Comparison of ENCODE assay signal across 1 cellular context in the genomic region with DNA sequence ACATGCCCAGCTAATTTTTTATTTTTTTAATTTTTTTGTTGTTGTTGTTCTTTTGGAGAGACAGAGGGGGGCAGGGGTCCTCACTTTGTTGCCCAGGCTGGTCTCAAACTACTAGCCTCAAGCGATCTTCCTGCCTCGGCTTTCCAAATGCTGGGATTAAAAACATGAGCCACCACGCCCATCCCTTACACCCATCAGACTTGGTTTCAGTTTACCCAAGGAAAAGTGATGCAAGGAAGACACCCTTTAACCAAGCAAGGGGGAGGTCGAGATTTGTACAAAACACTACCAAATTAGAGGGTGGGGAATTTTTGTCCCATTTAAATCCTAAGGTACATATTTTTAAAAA.
TF ChIP-seq lines count a peak whose summit lies in the region.

No MANE protein-coding gene starts in this region.

TF ChIP-seq in HCT116, 20 proteins besides CTCF, POLR2A, EP300 and RAD21 (continued from another document):
- TF ChIP-seq, protein P1, sequence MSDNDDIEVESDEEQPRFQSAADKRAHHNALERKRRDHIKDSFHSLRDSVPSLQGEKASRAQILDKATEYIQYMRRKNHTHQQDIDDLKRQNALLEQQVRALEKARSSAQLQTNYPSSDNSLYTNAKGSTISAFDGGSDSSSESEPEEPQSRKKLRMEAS (IDR thresholded peaks at IDR 0.05), result peak; percentile 58
- TF ChIP-seq SRF (IDR thresholded peaks at IDR 0.05; ENCODE audit: low read depth) (no peak), ELF1 (IDR thresholded peaks at IDR 0.05; ENCODE audit: borderline replicate concordance, low read depth) (no peak), POLR2AphosphoS5 (IDR thresholded peaks at IDR 0.05; ENCODE audit: low read depth, low read length) (no peak), CBX3 (IDR thresholded peaks at IDR 0.05; ENCODE audit: low read depth) (no peak), ZFX (IDR thresholded peaks at IDR 0.05) (no peak), FOSL1 (IDR thresholded peaks at IDR 0.05; ENCODE audit: low read depth) (no peak), JUND (IDR thresholded peaks at IDR 0.05) (peak; percentile 38; the same call in 1 of the 2 replicates)
- TF ChIP-seq, protein P2, sequence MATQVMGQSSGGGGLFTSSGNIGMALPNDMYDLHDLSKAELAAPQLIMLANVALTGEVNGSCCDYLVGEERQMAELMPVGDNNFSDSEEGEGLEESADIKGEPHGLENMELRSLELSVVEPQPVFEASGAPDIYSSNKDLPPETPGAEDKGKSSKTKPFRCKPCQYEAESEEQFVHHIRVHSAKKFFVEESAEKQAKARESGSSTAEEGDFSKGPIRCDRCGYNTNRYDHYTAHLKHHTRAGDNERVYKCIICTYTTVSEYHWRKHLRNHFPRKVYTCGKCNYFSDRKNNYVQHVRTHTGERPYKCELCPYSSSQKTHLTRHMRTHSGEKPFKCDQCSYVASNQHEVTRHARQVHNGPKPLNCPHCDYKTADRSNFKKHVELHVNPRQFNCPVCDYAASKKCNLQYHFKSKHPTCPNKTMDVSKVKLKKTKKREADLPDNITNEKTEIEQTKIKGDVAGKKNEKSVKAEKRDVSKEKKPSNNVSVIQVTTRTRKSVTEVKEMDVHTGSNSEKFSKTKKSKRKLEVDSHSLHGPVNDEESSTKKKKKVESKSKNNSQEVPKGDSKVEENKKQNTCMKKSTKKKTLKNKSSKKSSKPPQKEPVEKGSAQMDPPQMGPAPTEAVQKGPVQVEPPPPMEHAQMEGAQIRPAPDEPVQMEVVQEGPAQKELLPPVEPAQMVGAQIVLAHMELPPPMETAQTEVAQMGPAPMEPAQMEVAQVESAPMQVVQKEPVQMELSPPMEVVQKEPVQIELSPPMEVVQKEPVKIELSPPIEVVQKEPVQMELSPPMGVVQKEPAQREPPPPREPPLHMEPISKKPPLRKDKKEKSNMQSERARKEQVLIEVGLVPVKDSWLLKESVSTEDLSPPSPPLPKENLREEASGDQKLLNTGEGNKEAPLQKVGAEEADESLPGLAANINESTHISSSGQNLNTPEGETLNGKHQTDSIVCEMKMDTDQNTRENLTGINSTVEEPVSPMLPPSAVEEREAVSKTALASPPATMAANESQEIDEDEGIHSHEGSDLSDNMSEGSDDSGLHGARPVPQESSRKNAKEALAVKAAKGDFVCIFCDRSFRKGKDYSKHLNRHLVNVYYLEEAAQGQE (IDR thresholded peaks at IDR 0.05; ENCODE audit: low read depth), result no peak
